In the genomic region with DNA sequence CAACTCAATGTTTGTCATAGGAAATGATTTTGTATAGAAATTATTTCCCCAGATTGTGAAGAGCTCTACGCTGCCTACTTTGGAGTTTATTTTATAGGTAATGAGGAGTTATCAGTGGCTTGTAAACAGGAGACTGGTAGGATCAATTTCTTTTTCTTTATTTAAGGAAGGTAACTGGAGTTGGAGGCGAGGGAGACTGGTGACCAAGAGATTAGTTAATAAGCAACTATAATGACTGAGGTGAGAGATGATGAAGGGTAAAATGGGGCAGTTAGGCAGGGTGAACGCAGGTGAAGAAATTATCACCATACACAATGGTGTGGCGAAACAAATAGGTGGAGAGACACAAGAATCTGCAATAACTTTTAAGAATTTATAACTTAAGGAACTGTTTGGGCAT, we compare ENCODE assay signal across 28 cellular contexts.
"Had no signal": no experiment of that assay in that cellular context is flagged by ENCODE, and none has a peak within 500 bp of the region (broad histone marks: within the 10 kb centered on the region; RNA-seq: fewer than 3 reads in every experiment).

No MANE protein-coding gene starts in this region.

- H3K4me1 ChIP-seq: colonic mucosa, left lung, lower lobe of right lung had no signal

- H3K27me3 ChIP-seq: colonic mucosa, esophagus squamous epithelium, gastrocnemius medialis, heart right ventricle, left lung had no signal

- H3K9me3 ChIP-seq: colonic mucosa, gastrocnemius medialis, lower lobe of right lung had no signal

- H3K9me3 Mint-ChIP-seq: dendritic cell treated with granulocyte-macrophage colony-stimulating factor and Interleukin-4, amounts not matched to agents 40 ng/mL and 50 ng/mL, for 4 days; endodermal cell had no signal

- H3K36me3 Mint-ChIP-seq: mesothelial cell of epicardium, naive B cell had no signal

- H3K36me3 ChIP-seq: colonic mucosa, esophagus squamous epithelium, gastrocnemius medialis, heart right ventricle, left lung, lower lobe of right lung had no signal

- H3K4me3 Mint-ChIP-seq: dendritic cell treated with granulocyte-macrophage colony-stimulating factor and Interleukin-4, amounts not matched to agents 40 ng/mL and 50 ng/mL, for 4 days; effector memory CD8-positive, alpha-beta T cell; endodermal cell; mesothelial cell of epicardium; naive B cell had no signal

- H3K4me1 Mint-ChIP-seq: mesothelial cell of epicardium, naive B cell had no signal

- ATAC-seq: effector memory CD8-positive, alpha-beta T cell; esophagus mucosa; gastrocnemius medialis; heart right ventricle; left cardiac atrium; left lung; left ventricle myocardium superior; lower lobe of right lung had no signal

- H3K27ac Mint-ChIP-seq: dendritic cell treated with granulocyte-macrophage colony-stimulating factor and Interleukin-4, amounts not matched to agents 40 ng/mL and 50 ng/mL, for 4 days; effector memory CD8-positive, alpha-beta T cell; endodermal cell; mesothelial cell of epicardium had no signal

- H3K27me3 Mint-ChIP-seq: dendritic cell treated with granulocyte-macrophage colony-stimulating factor and Interleukin-4, amounts not matched to agents 40 ng/mL and 50 ng/mL, for 4 days; effector memory CD8-positive, alpha-beta T cell; naive B cell had no signal

- DNase-seq: colonic mucosa; cortex of kidney; effector CD8-positive, alpha-beta T cell; effector memory CD8-positive, alpha-beta T cell; endodermal cell; erythroblast; esophagus squamous epithelium; foreskin fibroblast; foreskin melanocyte; gastrocnemius medialis; glutamatergic neuron; head of caudate nucleus; heart right ventricle; hippocampal formation; left cardiac atrium; left lung; left ventricle myocardium superior; lower lobe of right lung; mesenchymal stem cell; mucosa of descending colon; naive B cell had no signal

- H3K27ac ChIP-seq: colonic mucosa, epithelial cell of prostate, esophagus squamous epithelium, gastrocnemius medialis, heart right ventricle, left lung, lower lobe of right lung had no signal

- H3K4me3 ChIP-seq: colonic mucosa, esophagus squamous epithelium, gastrocnemius medialis, heart right ventricle, left lung, lower lobe of right lung, mucosa of descending colon had no signal

- FAIRE-seq: endometrium, islet of Langerhans, keratinocyte had no signal
